In genomic region chr5:107975568-107975967, GRCh38 we compare ENCODE assay signal across 19 cellular contexts.
DNase-seq lines count a peak whose midpoint lies in the region; ATAC-seq, FAIRE-seq and TF ChIP-seq lines count a peak whose summit lies in the region.
"Had no signal": no experiment of that assay in that cellular context is flagged by ENCODE, and none has a peak within 500 bp of the region (broad histone marks: within the 10 kb centered on the region; RNA-seq: fewer than 3 reads in every experiment).

No MANE protein-coding gene starts in this region.

- intact Hi-C loops in GM12878 (cut with micrococcal nuclease; ENCODE audit: unreplicated experiment), result no loop called here

- H3K4me1 Mint-ChIP-seq in GM23338, result peaks cover 35% of the 10 kb centered on the region

- no peaks in the 10 kb centered on the region for H3K36me3 Mint-ChIP-seq in GM23338 (ENCODE audit: low read depth)

- 52% methylated on average over 3 of the region's 3 CpGs for WGBS in GM12878 (ENCODE audit: insufficient coverage, insufficient replicate concordance, low lambda C conversion rate, missing lambda C conversion rate)

- H3K27me3 Mint-ChIP-seq in GM23338 (ENCODE audit: insufficient read depth, low read depth, poor library complexity), result peaks cover under 1% of the 10 kb centered on the region
- H3K27me3 Mint-ChIP-seq: CD4-positive, alpha-beta T cell had no signal

- H3K79me2 ChIP-seq in GM23338 (replicated peaks; ENCODE audit: insufficient read depth) (no peaks in the 10 kb centered on the region), GM12878 (ENCODE audit: control insufficient read depth, insufficient read depth, low read length) (no peaks in the 10 kb centered on the region), osteoblast (ENCODE audit: insufficient read depth, low read length) (no peaks in the 10 kb centered on the region)

- H3K9me3 ChIP-seq in GM12878 (replicated peaks; ENCODE audit: control insufficient read depth, insufficient read depth, low read length) (no peaks in the 10 kb centered on the region), osteoblast (ENCODE audit: low read depth, low read length) (no peaks in the 10 kb centered on the region)
- H3K9me3 ChIP-seq: BE2C, BLaER1, Caco-2 had no signal

- peak; percentile 44; the same call in 2 of the 3 replicates for ATAC-seq in GM23338
- no peak for ATAC-seq in GM12878
- no peak for ATAC-seq in GM21423 (IDR thresholded peaks at IDR 0.05; ENCODE audit: unreplicated experiment)
- ATAC-seq: CD8-positive, alpha-beta T cell had no signal

- in situ Hi-C loops in GM12878 (cut with MboI), result no loop called here

- no peaks in the 10 kb centered on the region for H3K27me3 ChIP-seq in GM23338 (ENCODE audit: insufficient read depth)
- no peaks in the 10 kb centered on the region for H3K27me3 ChIP-seq in GM12878 (replicated peaks in 1 of 2; ENCODE audit: control insufficient read depth in 2 of 2, insufficient read depth in 2 of 2, low read length in 1 of 2)
- H3K27me3 ChIP-seq in osteoblast (ENCODE audit: insufficient read depth, low read length), result no peaks in the 10 kb centered on the region
- H3K27me3 ChIP-seq: BE2C, BLaER1 had no signal

- no peak overlapping the region for H3K9ac ChIP-seq in GM12878 (ENCODE audit: control insufficient read depth, insufficient read depth, low read length)
- H3K9ac ChIP-seq: BLaER1 had no signal

- H3K9me3 Mint-ChIP-seq in GM23338, result no peaks in the 10 kb centered on the region
- H3K9me3 Mint-ChIP-seq: CD4-positive, alpha-beta T cell; CD8-positive, alpha-beta T cell had no signal

- H2AFZ ChIP-seq in GM23338, result no peak overlapping the region
- no peak overlapping the region for H2AFZ ChIP-seq in GM12878 (ENCODE audit: control insufficient read depth, low read depth, low read length)
- H2AFZ ChIP-seq in osteoblast (ENCODE audit: low read length), result no peak overlapping the region

- no peaks in the 10 kb centered on the region for H3K36me3 ChIP-seq in GM23338 (ENCODE audit: insufficient read depth)
- H3K36me3 ChIP-seq in GM12878 (ENCODE audit: control insufficient read depth in 2 of 2, insufficient read depth in 2 of 2, low read length in 1 of 2), result no peaks in the 10 kb centered on the region
- no peaks in the 10 kb centered on the region for H3K36me3 ChIP-seq in osteoblast (ENCODE audit: insufficient read depth, low read length)
- H3K36me3 ChIP-seq: BE2C, BLaER1 had no signal

- SMC1A ChIA-PET in GM12878 (lab: Charles Lee; ENCODE audit: uncharacterized antibody, unreplicated experiment), result no interaction called here

- H3K4me1 ChIP-seq in GM23338 (ENCODE audit: insufficient read depth), result peaks cover 41% of the 10 kb centered on the region
- H3K4me1 ChIP-seq in GM12878 (ENCODE audit: control insufficient read depth, insufficient read depth, low read length), result no peaks in the 10 kb centered on the region
- H3K4me1 ChIP-seq in osteoblast (ENCODE audit: insufficient read depth, low read length), result peaks cover 5% of the 10 kb centered on the region
- H3K4me1 ChIP-seq: BE2C, BLaER1, Caco-2 had no signal

- BruUV-seq in GM12878 (replicated peaks; lab: Mats Ljungman, UMichigan), result no TSS peak

- TF ChIP-seq RAD21 in GM12878 (IDR thresholded peaks at IDR 0.05; ENCODE audit: insufficient read depth, low read depth, low read length), result no peak

- RAD21 ChIA-PET in GM12878 (lab: Charles Lee; ENCODE audit: unreplicated experiment), result no interaction called here

- H3K4me3 Mint-ChIP-seq in GM23338, result no peak overlapping the region
- H3K4me3 Mint-ChIP-seq: CD4-positive, alpha-beta T cell; CD8-positive, alpha-beta T cell had no signal

- no peak for TF ChIP-seq EP300 in GM12878 (IDR thresholded peaks at IDR 0.05; ENCODE audit: borderline replicate concordance in 1 of 2, control insufficient read depth in 1 of 2, low read depth in 2 of 2, low read length in 2 of 2)

- H3K4me3 ChIP-seq in GM23338, result no peak overlapping the region
- no peak overlapping the region for H3K4me3 ChIP-seq in GM12878
- no peak overlapping the region for H3K4me3 ChIP-seq in osteoblast (ENCODE audit: insufficient read depth, low read length)
- H3K4me3 ChIP-seq: BLaER1 had no signal

- H4K20me1 ChIP-seq in GM23338 (replicated peaks; ENCODE audit: insufficient read depth), result no peaks in the 10 kb centered on the region
- H4K20me1 ChIP-seq in GM12878 (ENCODE audit: control insufficient read depth, insufficient read depth), result no peaks in the 10 kb centered on the region
- no peaks in the 10 kb centered on the region for H4K20me1 ChIP-seq in osteoblast (ENCODE audit: insufficient read depth, low read length)
- H4K20me1 ChIP-seq: BLaER1 had no signal

- no peaks in the 10 kb centered on the region for H3F3A ChIP-seq in GM23338 (replicated peaks; ENCODE audit: low read depth)

- H3K4me2 ChIP-seq in GM23338, result 0 out of 2 replicates have a peak overlapping the region, but pooled peaks have one; percentile 2
- no peak overlapping the region for H3K4me2 ChIP-seq in GM12878 (ENCODE audit: control insufficient read depth, insufficient read depth)
- no peak overlapping the region for H3K4me2 ChIP-seq in osteoblast (ENCODE audit: insufficient read depth, low read length)
- H3K4me2 ChIP-seq: BLaER1 had no signal

- H3K27ac ChIP-seq in GM23338 (ENCODE audit: low read depth), result no peak overlapping the region
- H3K27ac ChIP-seq in GM12878 (ENCODE audit: control insufficient read depth, insufficient read depth), result no peak overlapping the region
- H3K27ac ChIP-seq in osteoblast (ENCODE audit: low read depth, low read length), result no peak overlapping the region
- H3K27ac ChIP-seq: 22Rv1, BLaER1 had no signal

- H3K27ac Mint-ChIP-seq in GM23338, result no peak overlapping the region
- H3K27ac Mint-ChIP-seq: CD4-positive, alpha-beta T cell; CD8-positive, alpha-beta T cell had no signal

- no peak for TF ChIP-seq CTCF in GM23338 (conservative IDR thresholded peaks at IDR 0.05; ENCODE audit: low read depth in 2 of 2)
- no peak for TF ChIP-seq CTCF in GM12878 (IDR thresholded peaks at IDR 0.05 in 2 of 3, conservative IDR thresholded peaks at IDR 0.05 in 1 of 3; ENCODE audit: control insufficient read depth in 2 of 3, extremely low read depth in 1 of 3, insufficient read depth in 1 of 3, low read depth in 3 of 3, low read length in 3 of 3)
- TF ChIP-seq CTCF in osteoblast (IDR thresholded peaks at IDR 0.05; ENCODE audit: extremely low read depth, low read depth, low read length), result no peak

- FAIRE-seq in A204.1 (lab: Jason Lieb, UNC) (peak; percentile 21), GM12878 (lab: Jason Lieb, UNC) (peak; percentile 52)
- FAIRE-seq: D721Med, GM12892, GM18507 had no signal

- H3K9me2 ChIP-seq in GM23338 (ENCODE audit: insufficient read depth), result no peaks in the 10 kb centered on the region

- POLR2A ChIA-PET in GM12878 (lab: Charles Lee), result no interaction called here

- CTCF ChIA-PET in GM12878 (lab: Yijun Ruan, JAX), result no interaction called here

- DNase-seq in GM23338 (ENCODE audit: low spot score) (peak; percentile 36), GM12878 (ENCODE audit: low read depth, low spot score) (no peak), osteoblast (ENCODE audit: insufficient read length, low spot score, missing footprints) (no peak)
- DNase-seq: ACHN; BE2C; C1 segment of cervical spinal cord; Caco-2; Calu3; CD4-positive, alpha-beta T cell; CD8-positive, alpha-beta T cell; DMS79 treated with DMSO at 0.1 percent for 48 hours; GF-D8 had no signal

- no peak for TF ChIP-seq POLR2A in GM12878 (IDR thresholded peaks at IDR 0.05; ENCODE audit: low read depth, low read length)

TF ChIP-seq in GM23338, 12 proteins besides CTCF, POLR2A, EP300 and RAD21:
- TF ChIP-seq POLR2AphosphoS5 (IDR thresholded peaks at IDR 0.05; ENCODE audit: low read depth) (no peak), NANOG (IDR thresholded peaks at IDR 0.05; ENCODE audit: borderline replicate concordance) (peak; percentile 54; the same call in 1 of the 2 replicates)

TF ChIP-seq in GM12878, 131 proteins besides CTCF, POLR2A, EP300 and RAD21 (continues in another document):
- no peak for TF ChIP-seq E2F8 (IDR thresholded peaks at IDR 0.05; ENCODE audit: low read depth, partially characterized antibody)
- no peak for TF ChIP-seq NFXL1 (IDR thresholded peaks at IDR 0.05; ENCODE audit: borderline replicate concordance)
- TF ChIP-seq SIX5 (IDR thresholded peaks at IDR 0.05; ENCODE audit: low read depth, low read length, severe bottlenecking), result no peak
- no peak for TF ChIP-seq JUND (IDR thresholded peaks at IDR 0.05; ENCODE audit: low read depth, low read length)
- no peak for TF ChIP-seq POLR2AphosphoS2 (IDR thresholded peaks at IDR 0.05; ENCODE audit: low read depth, low read length)
- no peak for TF ChIP-seq IRF5 (IDR thresholded peaks at IDR 0.05; ENCODE audit: borderline replicate concordance)
- no peak for TF ChIP-seq CREM (IDR thresholded peaks at IDR 0.05; ENCODE audit: low read depth)
- TF ChIP-seq MYC (IDR thresholded peaks at IDR 0.05; ENCODE audit: insufficient read depth, insufficient read length, insufficient replicate concordance, low read length, severe bottlenecking), result no peak
